1 cellular context compared by ENCODE assay signal in the genomic region with DNA sequence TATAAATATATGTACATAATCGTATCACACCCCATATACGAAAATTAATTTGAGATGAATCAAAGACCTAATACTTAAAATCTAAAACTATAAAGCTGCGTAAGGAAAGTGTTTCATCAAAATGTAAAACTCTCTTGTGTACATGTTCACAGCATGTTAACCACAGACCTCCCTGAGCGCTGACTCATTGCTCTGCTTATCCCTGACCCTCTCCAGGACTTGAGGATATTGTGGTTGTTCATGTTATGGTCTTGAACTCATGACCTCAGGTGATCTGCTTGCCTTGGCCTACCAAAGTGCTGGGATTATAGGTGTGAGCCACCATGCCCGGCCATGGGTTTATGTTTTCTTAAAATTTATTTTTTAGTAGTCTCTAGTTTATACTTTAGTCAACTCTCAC.
TF ChIP-seq lines count a peak whose summit lies in the region.

No MANE protein-coding gene starts in this region.

TF ChIP-seq in GM23338, 12 proteins besides CTCF, POLR2A, EP300 and RAD21 (continued from another document):
- TF ChIP-seq EZH2 (IDR thresholded peaks at IDR 0.05; ENCODE audit: low read depth, unreplicated experiment), result no peak
- no peak for TF ChIP-seq CREB1 (CRISPR knock-in tag; IDR thresholded peaks at IDR 0.05; ENCODE audit: low read depth)
